Comparison of ENCODE assay signal across 12 cellular contexts in the genomic region with DNA sequence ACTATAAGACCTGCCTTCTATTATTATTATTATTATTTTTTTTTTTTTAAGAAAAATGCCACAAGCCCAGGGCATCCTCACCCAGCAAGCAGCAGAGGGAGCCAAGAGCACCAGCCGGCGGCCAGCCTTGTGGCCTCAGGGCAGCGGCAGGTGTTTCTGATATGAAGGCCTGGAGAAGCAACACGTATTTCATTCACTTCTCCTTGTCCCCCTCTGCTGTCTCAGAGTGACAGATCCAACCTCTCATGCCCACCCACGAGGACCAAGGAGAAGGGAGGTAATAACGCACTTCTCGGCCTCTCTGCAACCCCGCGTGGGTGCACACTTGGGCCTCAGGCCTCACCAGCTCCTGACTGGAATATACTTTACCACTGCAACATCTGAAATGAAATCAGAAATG. TPM values are rescaled to one million over a fixed set of nuclear protein-coding genes. Genes with fewer than 3 reads are reported as not detected.
A peak's percentile ranks its signal among the peaks of the same experiment; 100 is the strongest.
DNase-seq lines count a peak whose midpoint lies in the region; ATAC-seq and TF ChIP-seq lines count a peak whose summit lies in the region.
"Had no signal": no experiment of that assay in that cellular context is flagged by ENCODE, and none has a peak within 500 bp of the region (broad histone marks: within the 10 kb centered on the region; RNA-seq: fewer than 3 reads in every experiment).

No MANE protein-coding gene starts in this region.

- DNase-seq in Right ventricle myocardium superior (no peak), right atrium auricular region (ENCODE audit: low spot score) (no peak), SK-N-MC (ENCODE audit: low read depth, low spot score) (no peak), iPS-NIHi11 (ENCODE audit: low spot score) (peak; percentile 57), upper lobe of right lung (no peak), globus pallidus (ENCODE audit: low spot score) (no peak)
- no peak for DNase-seq in stimulated activated CD4-positive, alpha-beta T cell treated with anti-CD3 and anti-CD28 coated beads, Interleukin-4, amount 100 ng/mL, for 1 hour
- no peak for DNase-seq in activated T-cell treated with anti-CD3 and anti-CD28 coated beads, Interleukin-2, amount 50 U/mL, for 1 hour
- DNase-seq: stimulated activated CD4-positive, alpha-beta T cell treated with anti-CD3 and anti-CD28 coated beads, Interleukin-15, amount 100 ng/mL, for 24 hours had no signal

- intact Hi-C loops in Right ventricle myocardium superior (cut with DNase I): no loop called here
- intact Hi-C loops in upper lobe of right lung (cut with DNase I): no loop called here

- no peak overlapping the region for H3K9ac ChIP-seq in SK-N-MC (ENCODE audit: insufficient read length)
- H3K9ac ChIP-seq: BLaER1 treated with 17β-estradiol and CSF1 and Interleukin-3, amounts not matched to agents 10 nM and 100 nM had no signal

- H3K4me3 ChIP-seq in right atrium auricular region (no peak overlapping the region), SK-N-MC (no peak overlapping the region), upper lobe of right lung (no peak overlapping the region)
- H3K4me3 ChIP-seq: BLaER1 treated with 17β-estradiol and CSF1 and Interleukin-3, amounts not matched to agents 10 nM and 100 nM; GM12878 had no signal

- H3K36me3 ChIP-seq in right atrium auricular region: no peaks in the 10 kb centered on the region
- no peaks in the 10 kb centered on the region for H3K36me3 ChIP-seq in SK-N-MC (ENCODE audit: insufficient read depth, low read length)
- H3K36me3 ChIP-seq in upper lobe of right lung: no peaks in the 10 kb centered on the region
- H3K36me3 ChIP-seq: BLaER1 treated with 17β-estradiol and CSF1 and Interleukin-3, amounts not matched to agents 10 nM and 100 nM had no signal

- no peaks in the 10 kb centered on the region for H3K9me3 ChIP-seq in right atrium auricular region
- no peaks in the 10 kb centered on the region for H3K9me3 ChIP-seq in SK-N-MC (ENCODE audit: low read depth, low read length)
- H3K9me3 ChIP-seq in upper lobe of right lung: no peaks in the 10 kb centered on the region
- H3K9me3 ChIP-seq: BLaER1 treated with 17β-estradiol and CSF1 and Interleukin-3, amounts not matched to agents 10 nM and 100 nM had no signal

- peak; percentile 66 for ATAC-seq in Right ventricle myocardium superior (ENCODE audit: poor library complexity)
- ATAC-seq in upper lobe of right lung: no peak
- ATAC-seq: GM12878 had no signal

- H3K27me3 ChIP-seq in right atrium auricular region (no peaks in the 10 kb centered on the region), upper lobe of right lung (no peaks in the 10 kb centered on the region)
- H3K27me3 ChIP-seq: BLaER1 treated with 17β-estradiol and CSF1 and Interleukin-3, amounts not matched to agents 10 nM and 100 nM had no signal

- peak in 1 of 2 donors; percentile 20 for TF ChIP-seq CTCF in right atrium auricular region (IDR thresholded peaks at IDR 0.05)
- peak; percentile 11 for TF ChIP-seq CTCF in upper lobe of right lung (IDR thresholded peaks at IDR 0.05)

- H3K27ac ChIP-seq in right atrium auricular region: no peak overlapping the region
- H3K27ac ChIP-seq in SK-N-MC: peak overlapping the region; percentile 29; the same call in 1 of the 2 replicates
- H3K27ac ChIP-seq in upper lobe of right lung: no peak overlapping the region
- H3K27ac ChIP-seq: BLaER1 treated with 17β-estradiol and CSF1 and Interleukin-3, amounts not matched to agents 10 nM and 100 nM had no signal

- peaks cover 0 to 31% of the 10 kb centered on the region in 2 donors for H3K4me1 ChIP-seq in right atrium auricular region
- H3K4me1 ChIP-seq in upper lobe of right lung: peaks cover 7% of the 10 kb centered on the region

RNA-seq across cellular contexts. Expression of gene CDC42BPB, which starts 25.4 kb away (rescaled TPM):
- total RNA-seq in Right ventricle myocardium superior (64.6 TPM), right atrium auricular region (10 to 100 TPM; 68.0 to 83.4 TPM), upper lobe of right lung (102 TPM)

RNA-seq across cellular contexts. Expression of gene LBHD2, which starts 52.1 kb away (rescaled TPM):
- not detected for total RNA-seq in Right ventricle myocardium superior
- total RNA-seq in right atrium auricular region: not detected
- not detected for total RNA-seq in upper lobe of right lung
- total RNA-seq: activated CD8-positive, alpha-beta memory T cell treated with anti-CD3 and anti-CD28 coated beads for 36 hours; GM12878 had no signal
